8 cellular contexts compared by ENCODE assay signal in genomic region chr20:48851579-48851978, GRCh38.
"Had no signal": no experiment of that assay in that cellular context is flagged by ENCODE, and none has a peak within 500 bp of the region (broad histone marks: within the 10 kb centered on the region; RNA-seq: fewer than 3 reads in every experiment).

No MANE protein-coding gene starts in this region.

- DNase-seq: GDM1, GF-D8 had no signal

- ATAC-seq: GM12878 had no signal

- FAIRE-seq: G401.6, GM12878, GM12891, GM12892, GM18507, GM19239 had no signal

- H3K4me3 ChIP-seq: GM12878 had no signal
